Comparison of ENCODE assay signal across 34 cellular contexts in the genomic region with DNA sequence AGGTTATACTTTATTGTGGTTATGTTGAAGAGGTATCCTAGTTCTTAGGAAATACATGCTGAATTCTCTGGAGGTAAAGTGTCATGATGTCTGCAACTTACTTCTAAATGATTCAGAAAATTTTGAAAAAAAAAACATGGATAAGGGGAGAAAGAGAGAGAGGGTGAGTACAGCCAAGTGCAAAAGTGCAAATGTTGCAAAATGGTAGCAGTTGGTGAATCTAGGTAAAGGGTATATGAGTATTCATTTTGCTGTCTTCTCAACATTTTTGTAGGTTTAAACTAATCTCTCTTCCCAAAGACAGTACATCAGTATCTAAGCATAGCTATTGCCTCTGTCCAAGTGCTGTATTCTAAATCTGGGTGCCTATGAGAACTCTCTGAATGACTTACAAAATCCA.
"Had no signal": no experiment of that assay in that cellular context is flagged by ENCODE, and none has a peak within 500 bp of the region (broad histone marks: within the 10 kb centered on the region; RNA-seq: fewer than 3 reads in every experiment).

No MANE protein-coding gene starts in this region.

- H3K27me3 ChIP-seq: MG63 had no signal

- H3K4me3 ChIP-seq: MG63 had no signal

- H3K9me3 ChIP-seq: MG63 had no signal

- DNase-seq: Karpas-422, Kasumi-1, MG63, MM.1S, MV-4-11, NCI-H1048, NCI-H1092, NCI-H1092 treated with DMSO at 0.1 percent for 48 hours, NCI-H1105, NCI-H1105 treated with DMSO at 0.1 percent for 48 hours, NCI-H1417, NCI-H1417 treated with DMSO at 0.1 percent for 48 hours, NCI-H1436, NCI-H1436 treated with DMSO at 0.1 percent for 48 hours, NCI-H146, NCI-H1694, NCI-H1694 treated with DMSO at 0.1 percent for 48 hours, NCI-H187, NCI-H187 treated with DMSO at 0.1 percent for 48 hours, NCI-H1930, NCI-H2029, NCI-H2029 treated with DMSO at 0.1 percent for 48 hours, NCI-H2081, NCI-H2081 treated with DMSO at 0.1 percent for 48 hours, NCI-H2107, NCI-H2171, NCI-H2171 treated with DMSO at 0.1 percent for 48 hours, NCI-H2227 treated with DMSO at 0.1 percent for 48 hours, NCI-H226, NCI-H345, NCI-H446, NCI-H446 treated with DMSO at 0.1 percent for 48 hours, NCI-H510A, NCI-H510A treated with DMSO at 0.1 percent for 48 hours had no signal

- H3K36me3 ChIP-seq: MG63 had no signal
